In genomic region chr1:10398278-10398733, GRCh38 we compare ENCODE assay signal across 8 cellular contexts. TPM values are rescaled to one million over a fixed set of nuclear protein-coding genes. Genes with fewer than 3 reads are reported as not detected.
DNase-seq lines count a peak whose midpoint lies in the region; ATAC-seq, FAIRE-seq and TF ChIP-seq lines count a peak whose summit lies in the region.

No MANE protein-coding gene starts in this region.

- peaks cover 19% of the 10 kb centered on the region for H3K79me2 ChIP-seq in GM12878 (ENCODE audit: control insufficient read depth, insufficient read depth, low read length)

- no peak for TF ChIP-seq EP300 in GM12878 (IDR thresholded peaks at IDR 0.05; ENCODE audit: borderline replicate concordance in 1 of 2, control insufficient read depth in 1 of 2, low read depth in 2 of 2, low read length in 2 of 2)

- H3K27me3 ChIP-seq in GM12878 (replicated peaks in 1 of 2; ENCODE audit: control insufficient read depth in 2 of 2, insufficient read depth in 2 of 2, low read length in 1 of 2) = no peaks in the 10 kb centered on the region
- no peaks in the 10 kb centered on the region for H3K27me3 ChIP-seq in mucosa of rectum (ENCODE audit: control insufficient read depth in 2 of 2, insufficient read depth in 2 of 2, low read length in 2 of 2)

- peak; percentile 3 for DNase-seq in AG10803 (ENCODE audit: low read depth)
- DNase-seq in GM12878 (ENCODE audit: low read depth, low spot score) = no peak
- DNase-seq in NAMALWA (ENCODE audit: low spot score) = no peak

- no TSS peak for BruUV-seq in GM12878 (replicated peaks; lab: Mats Ljungman, UMichigan)

- H3K27ac ChIP-seq in GM12878 (ENCODE audit: control insufficient read depth, insufficient read depth) (no peak overlapping the region), mucosa of rectum (ENCODE audit: low read depth in 2 of 2, low read length in 2 of 2) (peak overlapping the region in 1 of 2 donors; percentile 43)

- ATAC-seq in HG03175 (IDR thresholded peaks at IDR 0.05; ENCODE audit: unreplicated experiment) (peak; percentile 21), GM12878 (no peak), GM18520 (IDR thresholded peaks at IDR 0.05; ENCODE audit: unreplicated experiment) (no peak), GM19324 (IDR thresholded peaks at IDR 0.05; ENCODE audit: low FRiP score, unreplicated experiment) (no peak), GM21737 (IDR thresholded peaks at IDR 0.05; ENCODE audit: unreplicated experiment) (no peak)

- H3K36me3 ChIP-seq in GM12878 (ENCODE audit: control insufficient read depth in 2 of 2, insufficient read depth in 2 of 2, low read length in 1 of 2) (peaks cover 0 to 7% of the 10 kb centered on the region in 2 experiments; a peak in 1 of 4 replicates), mucosa of rectum (ENCODE audit: control insufficient read depth in 2 of 2, insufficient read depth in 2 of 2, low read length in 2 of 2) (peaks cover 4 to 7% of the 10 kb centered on the region in 2 donors)

- no peaks in the 10 kb centered on the region for H4K20me1 ChIP-seq in GM12878 (ENCODE audit: control insufficient read depth, insufficient read depth)

- in situ Hi-C loops in GM12878 (cut with MboI) = no loop called here

- CTCF ChIA-PET in GM12878 (lab: Yijun Ruan, JAX) = interaction anchor here (0.6 to 4.2 kb wide), 4 partner anchors 17 to 189 kb away, joined by 3 to 29 read pairs (median 12); partner anchors contain the start of genes CENPS and KIF1B

- RAD21 ChIA-PET in GM12878 (lab: Charles Lee; ENCODE audit: unreplicated experiment) = interaction anchor here (0.8 to 2.4 kb wide), 3 partner anchors 10 to 21 kb away, joined by 3 to 7 read pairs (median 6); no protein-coding TSS in a partner anchor

- FAIRE-seq in GM12878 (lab: Jason Lieb, UNC) = no peak

- TF ChIP-seq POLR2A in GM12878 (IDR thresholded peaks at IDR 0.05; ENCODE audit: low read depth, low read length) = no peak

- intact Hi-C loops in GM12878 (cut with micrococcal nuclease; ENCODE audit: unreplicated experiment) = loop anchor here (1.0 kb wide), 1 partner anchor 10 kb away; no protein-coding TSS in a partner anchor

- H3K4me3 ChIP-seq in AG10803 (ENCODE audit: low read length) = peak overlapping the region; percentile 87
- H3K4me3 ChIP-seq in GM12878 = peak overlapping the region; percentile 71
- H3K4me3 ChIP-seq in mucosa of rectum (ENCODE audit: low read length in 2 of 2) = peak overlapping the region; percentile 87 to 89

- no peak for TF ChIP-seq CTCF in AG10803 (conservative IDR thresholded peaks at IDR 0.05; ENCODE audit: low read length)
- TF ChIP-seq CTCF in GM12878 (IDR thresholded peaks at IDR 0.05 in 2 of 3, conservative IDR thresholded peaks at IDR 0.05 in 1 of 3; ENCODE audit: control insufficient read depth in 2 of 3, extremely low read depth in 1 of 3, insufficient read depth in 1 of 3, low read depth in 3 of 3, low read length in 3 of 3) = no peak

- peaks cover 6% of the 10 kb centered on the region for H3K4me1 ChIP-seq in GM12878 (ENCODE audit: control insufficient read depth, insufficient read depth, low read length)
- peaks cover 15 to 21% of the 10 kb centered on the region in 2 donors for H3K4me1 ChIP-seq in mucosa of rectum (ENCODE audit: control insufficient read depth in 2 of 2, insufficient read depth in 2 of 2, low read length in 2 of 2)

- H3K9me3 ChIP-seq in GM12878 (replicated peaks; ENCODE audit: control insufficient read depth, insufficient read depth, low read length) (no peaks in the 10 kb centered on the region), mucosa of rectum (ENCODE audit: control insufficient read depth in 2 of 2, low read length in 2 of 2) (no peaks in the 10 kb centered on the region)

- SMC1A ChIA-PET in GM12878 (lab: Charles Lee; ENCODE audit: uncharacterized antibody, unreplicated experiment) = interaction anchor here (1.1 to 3.7 kb wide), 2 partner anchors 11 to 189 kb away, joined by 8 to 26 read pairs; partner anchors contain the start of gene KIF1B

- no peak for TF ChIP-seq RAD21 in GM12878 (IDR thresholded peaks at IDR 0.05; ENCODE audit: insufficient read depth, low read depth, low read length)

- POLR2A ChIA-PET in GM12878 (lab: Charles Lee) = interaction anchor here (1.8 to 2.0 kb wide), 2 partner anchors 10 to 11 kb away, joined by 6 to 8 read pairs; no protein-coding TSS in a partner anchor

- 0% methylated on average over 34 of the region's 34 CpGs for WGBS in GM12878 (ENCODE audit: insufficient coverage, insufficient replicate concordance, low lambda C conversion rate, missing lambda C conversion rate)

- H3K9ac ChIP-seq in GM12878 (ENCODE audit: control insufficient read depth, insufficient read depth, low read length) (peak overlapping the region; percentile 64; the same call in 1 of the 2 replicates), mucosa of rectum (ENCODE audit: low read depth in 1 of 2, low read length in 2 of 2) (peak overlapping the region; percentile 80 to 88)

- peak overlapping the region; percentile 98 for H2AFZ ChIP-seq in GM12878 (ENCODE audit: control insufficient read depth, low read depth, low read length)

- peak overlapping the region; percentile 96 for H3K4me2 ChIP-seq in GM12878 (ENCODE audit: control insufficient read depth, insufficient read depth)

RNA-seq across cellular contexts. Expression of gene PGD, which starts 0.6 kb away (rescaled TPM):
- total RNA-seq in GM12878 (2013; cell fraction: nucleolus; rRNA removed) = 36.4 and 38.2 TPM in 2 replicates
- total RNA-seq in GM12878 (2014; rRNA removed) (149 and 151 TPM in 2 replicates), GM12878 (2014; rRNA removed; fragmentation: Illumina TruSeq; extraction: Trizol) (126 and 129 TPM in 2 replicates), GM12878 (2021) (199 and 201 TPM in 2 replicates)
- polyA plus RNA-seq in GM12878 (2011; ENCODE audit: low read depth) = 88.3 TPM
- polyA plus RNA-seq in GM12878 (2011; rRNA removed) (76.0 and 108 TPM in 2 replicates), GM12878 (2014; fragmentation: Illumina TruSeq; extraction: Trizol) (262 and 279 TPM in 2 replicates), GM12878 (2014; fragmentation: Nextera tagmentation; extraction: Ambion mirVana) (100 to 1,000 TPM; 152 to 190 TPM), GM12878 (2014; rRNA removed) (138 and 152 TPM in 2 replicates), GM12878 (2016; fragmentation: Nextera tagmentation; extraction: Ambion mirVana) (100 to 1,000 TPM; 193 to 196 TPM)
- polyA plus RNA-seq in GM12878 (2011; cell fraction: cytosol; rRNA removed) = 121 TPM in 2 replicates
- 67.7 and 102 TPM in 2 replicates for polyA plus RNA-seq in GM12878 (2011; cell fraction: nucleus; rRNA removed)
- polyA plus RNA-seq in GM12878 (2012) = 110 and 114 TPM in 2 replicates
- 136 and 155 TPM in 2 replicates for polyA minus RNA-seq in GM12878 (2011; rRNA and poly(A)+ RNA removed)
- polyA minus RNA-seq in GM12878 (2011; cell fraction: cytosol; rRNA and poly(A)+ RNA removed) = 55.6 and 57.6 TPM in 2 replicates
- polyA minus RNA-seq in GM12878 (2011; cell fraction: nucleus; rRNA and poly(A)+ RNA removed) = 22.0 and 45.4 TPM in 2 replicates

RNA-seq across cellular contexts. Expression of gene CENPS, which starts 31.9 kb away (rescaled TPM):
- total RNA-seq in GM12878 (2013; cell fraction: nucleolus; rRNA removed) = 3.0 and 6.2 TPM in 2 replicates
- total RNA-seq in GM12878 (2014; rRNA removed) (10.5 and 13.3 TPM in 2 replicates), GM12878 (2014; rRNA removed; fragmentation: Illumina TruSeq; extraction: Trizol) (20.7 and 21.7 TPM in 2 replicates), GM12878 (2021) (16.3 and 17.7 TPM in 2 replicates)
- polyA plus RNA-seq in GM12878 (2011; ENCODE audit: low read depth) = 6.8 TPM
- polyA plus RNA-seq in GM12878 (2011; rRNA removed) (9.4 and 15.0 TPM in 2 replicates), GM12878 (2014; fragmentation: Illumina TruSeq; extraction: Trizol) (13.3 and 15.8 TPM in 2 replicates), GM12878 (2014; fragmentation: Nextera tagmentation; extraction: Ambion mirVana) (10 to 100 TPM; 10.9 to 17.5 TPM), GM12878 (2014; rRNA removed) (13.7 and 14.3 TPM in 2 replicates), GM12878 (2016; fragmentation: Nextera tagmentation; extraction: Ambion mirVana) (10 to 100 TPM; 46.2 to 51.7 TPM)
- 7.1 and 8.1 TPM in 2 replicates for polyA plus RNA-seq in GM12878 (2011; cell fraction: cytosol; rRNA removed)
- 4.9 and 5.6 TPM in 2 replicates for polyA plus RNA-seq in GM12878 (2011; cell fraction: nucleus; rRNA removed)
- polyA plus RNA-seq in GM12878 (2012) = 11.6 and 12.7 TPM in 2 replicates
- polyA minus RNA-seq in GM12878 (2011; rRNA and poly(A)+ RNA removed) = 2.3 and 2.9 TPM in 2 replicates
- 1.9 and 2.6 TPM in 2 replicates for polyA minus RNA-seq in GM12878 (2011; cell fraction: cytosol; rRNA and poly(A)+ RNA removed)
- 2.1 and 6.8 TPM in 2 replicates for polyA minus RNA-seq in GM12878 (2011; cell fraction: nucleus; rRNA and poly(A)+ RNA removed)

RNA-seq across cellular contexts. Expression of gene CORT, which starts 51.5 kb away (rescaled TPM):
- total RNA-seq in GM12878 (2013; cell fraction: nucleolus; rRNA removed) = 0.63 and 0.91 TPM in 2 replicates
- total RNA-seq in GM12878 (2014; rRNA removed) = 0.23 and 0.27 TPM in 2 replicates
- total RNA-seq in GM12878 (2014; rRNA removed; fragmentation: Illumina TruSeq; extraction: Trizol) = 0.18 TPM in 1 of 2 replicates, not detected in the other
- 0.49 TPM in 1 of 2 replicates, not detected in the other for total RNA-seq in GM12878 (2021)
- 0.33 TPM for polyA plus RNA-seq in GM12878 (2011; ENCODE audit: low read depth)
- polyA plus RNA-seq in GM12878 (2011; rRNA removed) = 0.10 and 0.12 TPM in 2 replicates
- 0.18 TPM in 1 of 2 replicates, not detected in the other for polyA plus RNA-seq in GM12878 (2011; cell fraction: cytosol; rRNA removed)
- polyA plus RNA-seq in GM12878 (2011; cell fraction: nucleus; rRNA removed) = 0.34 TPM in 1 of 2 replicates, not detected in the other
- 0.18 and 0.27 TPM in 2 replicates for polyA plus RNA-seq in GM12878 (2012)
- polyA plus RNA-seq in GM12878 (2014; fragmentation: Illumina TruSeq; extraction: Trizol) = 0.09 and 0.57 TPM in 2 replicates
- under 1 TPM in 1 of 2 experiments, not detected in 1; 0.09 TPM for polyA plus RNA-seq in GM12878 (2014; fragmentation: Nextera tagmentation; extraction: Ambion mirVana)
- polyA plus RNA-seq in GM12878 (2014; rRNA removed) = 0.32 TPM in 1 of 2 replicates, not detected in the other
- polyA plus RNA-seq in GM12878 (2016; fragmentation: Nextera tagmentation; extraction: Ambion mirVana) = under 1 TPM; 0.33 to 0.38 TPM
- 0.21 TPM in 1 of 2 replicates, not detected in the other for polyA minus RNA-seq in GM12878 (2011; rRNA and poly(A)+ RNA removed)
- polyA minus RNA-seq in GM12878 (2011; cell fraction: cytosol; rRNA and poly(A)+ RNA removed) = not detected in 2 replicates
- not detected in 2 replicates for polyA minus RNA-seq in GM12878 (2011; cell fraction: nucleus; rRNA and poly(A)+ RNA removed)
